ENCODE assay signal across 24 cellular contexts in the genomic region with DNA sequence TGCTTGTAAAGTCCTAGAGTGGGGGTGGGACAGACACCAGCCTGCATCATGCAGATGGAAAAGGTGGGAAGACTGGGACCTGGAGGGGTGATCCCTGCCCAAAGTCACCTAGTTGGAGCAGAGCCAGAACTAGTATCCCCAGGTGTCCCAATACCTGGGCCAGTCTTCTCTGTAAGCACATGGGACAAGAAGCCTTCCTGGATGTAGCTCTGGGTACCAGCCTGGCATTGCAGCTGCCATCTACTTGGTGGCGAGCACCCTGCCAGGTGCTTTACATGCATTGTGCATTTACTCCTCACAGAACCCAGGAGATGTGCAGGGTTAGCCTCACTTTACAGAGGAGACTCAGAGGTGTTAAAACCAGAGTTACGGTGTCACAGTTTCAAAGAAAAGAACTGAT.
"Had no signal": no experiment of that assay in that cellular context is flagged by ENCODE, and none has a peak within 500 bp of the region (broad histone marks: within the 10 kb centered on the region; RNA-seq: fewer than 3 reads in every experiment).

No MANE protein-coding gene starts in this region.

- H3K36me3 Mint-ChIP-seq: activated CD4-positive, alpha-beta memory T cell treated with anti-CD3 and anti-CD28 coated beads for 36 hours; activated naive CD8-positive, alpha-beta T cell had no signal

- ATAC-seq: activated CD4-positive, alpha-beta T cell treated with anti-CD3 and anti-CD28 coated beads for 36 hours; activated CD8-positive, alpha-beta T cell treated with anti-CD3 and anti-CD28 coated beads, Interleukin-2, amount 10 ng/mL, durations not matched to agents 7 days and 5 days; activated T-cell treated with anti-CD3 and anti-CD28 coated beads, Interleukin-2, amount 50 U/mL, for 72 hours; gastroesophageal sphincter had no signal

- H3K27ac Mint-ChIP-seq: activated CD4-positive, alpha-beta memory T cell treated with anti-CD3 and anti-CD28 coated beads for 36 hours; activated CD4-positive, alpha-beta T cell treated with anti-CD3 and anti-CD28 coated beads for 36 hours; activated CD4-positive, alpha-beta T cell treated with anti-CD3 and anti-CD28 coated beads, Interleukin-2, amount 10 ng/mL, durations not matched to agents 24 days and 14 days; activated CD8-positive, alpha-beta T cell treated with anti-CD3 and anti-CD28 coated beads, Interleukin-2, amount 10 ng/mL, durations not matched to agents 7 days and 5 days; activated naive CD8-positive, alpha-beta T cell; activated T-cell treated with anti-CD3 and anti-CD28 coated beads, Interleukin-2, amount 50 U/mL, for 24 hours; activated T-cell treated with anti-CD3 and anti-CD28 coated beads, Interleukin-2, amount 50 U/mL, for 72 hours; dendritic cell treated with granulocyte-macrophage colony-stimulating factor and Interleukin-4, amounts not matched to agents 40 ng/mL and 50 ng/mL, for 4 days had no signal

- H3K9me3 Mint-ChIP-seq: activated CD4-positive, alpha-beta memory T cell treated with anti-CD3 and anti-CD28 coated beads for 36 hours; activated CD4-positive, alpha-beta T cell treated with anti-CD3 and anti-CD28 coated beads, Interleukin-2, amount 10 ng/mL, durations not matched to agents 24 days and 14 days; activated T-cell treated with anti-CD3 and anti-CD28 coated beads, Interleukin-2, amount 50 U/mL, for 24 hours; activated T-cell treated with anti-CD3 and anti-CD28 coated beads, Interleukin-2, amount 50 U/mL, for 72 hours; central memory CD8-positive, alpha-beta T cell; dendritic cell treated with granulocyte-macrophage colony-stimulating factor and Interleukin-4, amounts not matched to agents 40 ng/mL and 50 ng/mL, for 4 days had no signal

- DNase-seq: activated CD4-positive, alpha-beta memory T cell treated with anti-CD3 and anti-CD28 coated beads for 36 hours; activated CD4-positive, alpha-beta T cell treated with anti-CD3 and anti-CD28 coated beads for 36 hours; activated CD4-positive, alpha-beta T cell treated with anti-CD3 and anti-CD28 coated beads, Interleukin-2, amount 10 ng/mL, durations not matched to agents 24 days and 14 days; activated CD4-positive, CD25-positive, alpha-beta regulatory T cell; activated CD4-positive, CD25-positive, alpha-beta regulatory T cell treated with anti-CD3 and anti-CD28 coated beads, Interleukin-2, amount 50 U/mL, for 72 hours; activated CD8-positive, alpha-beta T cell treated with anti-CD3 and anti-CD28 coated beads, Interleukin-2, amount 10 ng/mL, durations not matched to agents 7 days and 5 days; activated gamma-delta T cell treated with Interleukin-2 at 50 U/mL for 16 hours; activated naive CD4-positive, alpha-beta T cell treated with anti-CD3 and anti-CD28 coated beads, Interleukin-2, amount 50 U/mL, for 16 hours; activated naive CD4-positive, alpha-beta T cell treated with Interleukin-2 at 50 U/mL for 16 hours; activated T-cell treated with anti-CD3 and anti-CD28 coated beads for 4 hours; activated T-cell treated with anti-CD3 and anti-CD28 coated beads, Interleukin-2, amount 50 U/mL, for 24 hours; activated T-cell treated with anti-CD3 and anti-CD28 coated beads, Interleukin-2, amount 50 U/mL, for 72 hours; amniotic stem cell; anterior cingulate cortex; brain microvascular endothelial cell; dorsolateral prefrontal cortex; effector memory CD4-positive, alpha-beta T cell; erythroblast; foreskin melanocyte; T-helper 2 cell had no signal

- H3K4me1 Mint-ChIP-seq: central memory CD8-positive, alpha-beta T cell had no signal

- H3K4me3 Mint-ChIP-seq: activated CD4-positive, alpha-beta memory T cell treated with anti-CD3 and anti-CD28 coated beads for 36 hours; activated CD4-positive, alpha-beta T cell treated with anti-CD3 and anti-CD28 coated beads for 36 hours; activated CD4-positive, alpha-beta T cell treated with anti-CD3 and anti-CD28 coated beads, Interleukin-2, amount 10 ng/mL, durations not matched to agents 24 days and 14 days; activated CD8-positive, alpha-beta T cell treated with anti-CD3 and anti-CD28 coated beads, Interleukin-2, amount 10 ng/mL, durations not matched to agents 7 days and 5 days; activated naive CD8-positive, alpha-beta T cell; activated T-cell treated with anti-CD3 and anti-CD28 coated beads, Interleukin-2, amount 50 U/mL, for 24 hours; activated T-cell treated with anti-CD3 and anti-CD28 coated beads, Interleukin-2, amount 50 U/mL, for 72 hours; central memory CD8-positive, alpha-beta T cell; dendritic cell treated with granulocyte-macrophage colony-stimulating factor and Interleukin-4, amounts not matched to agents 40 ng/mL and 50 ng/mL, for 4 days had no signal
